ENCODE assay signal across 8 cellular contexts in the genomic region with DNA sequence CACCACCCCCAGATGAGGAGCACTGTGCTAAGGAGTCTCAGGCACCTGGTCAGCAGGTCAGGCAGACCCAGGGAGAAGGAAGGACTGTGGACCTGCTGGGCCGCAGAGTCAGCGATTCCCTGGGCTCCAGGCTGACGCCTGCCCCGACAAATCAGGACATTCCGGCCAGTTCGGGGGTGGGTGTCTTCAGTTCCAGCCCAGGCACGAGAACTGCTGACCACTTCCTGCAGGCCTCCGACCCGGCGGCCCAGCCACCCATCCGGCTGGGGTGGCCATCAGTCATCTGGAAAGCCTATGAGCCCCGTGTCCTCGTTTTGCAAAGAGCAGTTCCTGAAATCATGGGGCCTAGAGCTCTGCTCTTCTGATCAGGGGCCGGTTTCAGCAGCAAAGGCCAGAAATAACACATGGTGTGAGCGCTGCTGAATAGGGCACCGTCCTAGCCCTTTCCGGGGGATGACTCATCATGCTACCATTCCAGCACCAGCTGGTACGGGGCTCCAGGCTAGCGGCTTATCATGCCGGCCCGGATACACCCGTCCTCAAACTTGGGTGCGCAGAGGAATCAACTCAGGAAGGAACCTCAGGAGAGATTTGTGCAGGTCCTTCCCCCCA. TPM values are rescaled to one million over a fixed set of nuclear protein-coding genes. Genes with fewer than 3 reads are reported as not detected.
DNase-seq lines count a peak whose midpoint lies in the region; ATAC-seq, FAIRE-seq and TF ChIP-seq lines count a peak whose summit lies in the region.

No MANE protein-coding gene starts in this region.

- no peak for TF ChIP-seq RAD21 in HepG2 (CRISPR knock-in tag; IDR thresholded peaks at IDR 0.05)

- H3K4me1 ChIP-seq in HepG2 (ENCODE audit: insufficient read depth, low read length) = peaks cover 66% of the 10 kb centered on the region

- no peak overlapping the region for H2AFZ ChIP-seq in HepG2 (ENCODE audit: low read length)

- in situ Hi-C loops in HepG2 (cut with HindIII; ENCODE audit: extremely low pct_ligation_motif_present, low pct_unique_long_range_greater_than_20kb) = no loop called here

- TF ChIP-seq CTCF in MCF 10A (IDR thresholded peaks at IDR 0.05; ENCODE audit: unreplicated experiment) = no peak
- TF ChIP-seq CTCF in HepG2 (CRISPR knock-in tag; IDR thresholded peaks at IDR 0.05) = no peak

- peak overlapping the region in 2 of 3 experiments; percentile 31 to 49; a peak in 3 of 6 replicates for H3K4me3 ChIP-seq in HepG2 (replicated peaks in 1 of 3; ENCODE audit: insufficient read depth in 1 of 3, low read depth in 2 of 3, low read length in 3 of 3)

- no peaks in the 10 kb centered on the region for H3K27me3 Mint-ChIP-seq in MCF 10A (ENCODE audit: insufficient read depth, unreplicated experiment)

- WGBS in HepG2 (ENCODE audit: low lambda C conversion rate) = 11% methylated on average over 12 of the region's 23 CpGs

- BruUV-seq in MCF 10A (replicated peaks; lab: Mats Ljungman, UMichigan) (no TSS peak), HepG2 (replicated peaks; lab: Mats Ljungman, UMichigan) (no TSS peak)

- no peaks in the 10 kb centered on the region for H3K36me3 Mint-ChIP-seq in MCF 10A (ENCODE audit: insufficient read depth, unreplicated experiment)

- H3K27ac ChIP-seq in HepG2 (ENCODE audit: extremely low read length, insufficient read depth, low read length) = no peak overlapping the region

- H3K79me2 ChIP-seq in HepG2 (ENCODE audit: insufficient read depth, low read length) = no peaks in the 10 kb centered on the region

- H4K20me1 ChIP-seq in HepG2 (ENCODE audit: insufficient read depth, low read length) = no peaks in the 10 kb centered on the region

- H3K27me3 ChIP-seq in HepG2 (ENCODE audit: control insufficient read depth in 1 of 2, insufficient read depth in 2 of 2, low read length in 2 of 2) = peaks cover 7 to 50% of the 10 kb centered on the region in 2 experiments; a peak in 3 of 5 replicates

- no peak for TF ChIP-seq POLR2A in HepG2 (IDR thresholded peaks at IDR 0.05; ENCODE audit: insufficient read depth in 1 of 2, low read depth in 2 of 2, low read length in 2 of 2)

- peak; percentile 84 for DNase-seq in HT1080 (ENCODE audit: low read depth)
- DNase-seq in MCF 10A (ENCODE audit: unreplicated experiment) = peak; percentile 94
- DNase-seq in HepG2 (ENCODE audit: low spot score) = peak; percentile 33
- DNase-seq in ureter (ENCODE audit: low spot score) = peak; percentile 81
- DNase-seq in NCI-H524 (lab: John Stamatoyannopoulos, UW) = no peak
- DNase-seq in activated effector memory CD4-positive, alpha-beta T cell treated with Interleukin-2 at 50 U/mL for 16 hours = no peak
- DNase-seq in stimulated activated naive CD4-positive, alpha-beta T cell (lab: John Stamatoyannopoulos, UW) = no peak

- H3K4me2 ChIP-seq in HepG2 (ENCODE audit: low read depth, low read length) = peak overlapping the region; percentile 70

- TF ChIP-seq EP300 in HepG2 (IDR thresholded peaks at IDR 0.05; ENCODE audit: low read depth in 2 of 2, low read length in 2 of 2) (no peak), HepG2 (CRISPR knock-in tag; IDR thresholded peaks at IDR 0.05; ENCODE audit: borderline replicate concordance) (no peak)

- FAIRE-seq in HepG2 (lab: Jason Lieb, UNC) = no peak

- H3K27ac Mint-ChIP-seq in MCF 10A (ENCODE audit: low read depth, unreplicated experiment) = peak overlapping the region; percentile 83

- H3K9ac ChIP-seq in HepG2 (ENCODE audit: insufficient read depth, low read depth, low read length) = peak overlapping the region; percentile 28

- H3K9me3 ChIP-seq in HepG2 (ENCODE audit: low read length) = no peaks in the 10 kb centered on the region

- CTCF ChIA-PET in MCF 10A (lab: Yijun Ruan, JAX) (interaction anchor here (0.7 to 8.9 kb wide), 5 partner anchors 10 to 34 kb away, joined by 3 to 185 read pairs (median 4); no protein-coding TSS in a partner anchor), HepG2 (lab: Yijun Ruan, JAX; ENCODE audit: low intra/inter-chr PET ratio, low total read pairs) (interaction anchor here (1.1 kb wide), 1 partner anchor 14 kb away, joined by 3 read pairs; no protein-coding TSS in a partner anchor)

- peaks cover 34% of the 10 kb centered on the region for H3K4me1 Mint-ChIP-seq in MCF 10A (ENCODE audit: insufficient read depth, unreplicated experiment)

- intact Hi-C loops in MCF 10A (cut with micrococcal nuclease) = loop anchor here (1.0 kb wide), 1 partner anchor 8 kb away; no protein-coding TSS in a partner anchor
- intact Hi-C loops in HepG2 (cut with micrococcal nuclease; ENCODE audit: unreplicated experiment) = loop anchor here (5.0 kb wide), 1 partner anchor 51 kb away; no protein-coding TSS in a partner anchor

- POLR2A ChIA-PET in MCF 10A (lab: Yijun Ruan, JAX) = interaction anchor here (0.6 to 2.5 kb wide), 6 partner anchors 8 to 246 kb away, joined by 4 to 18 read pairs (median 6); a partner anchor contains a TSS
- POLR2A ChIA-PET in HepG2 (lab: Yijun Ruan, JAX) = interaction anchor here (1.2 kb wide), 1 partner anchor 15 kb away, joined by 3 read pairs; no protein-coding TSS in a partner anchor

- H3K9me3 Mint-ChIP-seq in MCF 10A (ENCODE audit: unreplicated experiment) = no peaks in the 10 kb centered on the region

- no peaks in the 10 kb centered on the region for H3K36me3 ChIP-seq in HepG2 (replicated peaks in 1 of 2; ENCODE audit: control insufficient read depth in 1 of 2, insufficient read depth in 2 of 2, low read length in 2 of 2)

- ATAC-seq in GM18909 (IDR thresholded peaks at IDR 0.05; ENCODE audit: poor library complexity, unreplicated experiment) (peak; percentile 49), HepG2 (peak; percentile 25)

- H3K4me3 Mint-ChIP-seq in MCF 10A (ENCODE audit: unreplicated experiment) = peak overlapping the region; percentile 13

TF ChIP-seq in HepG2, 621 proteins besides CTCF, POLR2A, EP300 and RAD21 (continues in another document):
- TF ChIP-seq ZFX (CRISPR knock-in tag; IDR thresholded peaks at IDR 0.05; ENCODE audit: low read depth) = 0 out of 2 replicates have a peak, but pooled peaks have one; percentile 42

RNA-seq across cellular contexts. Expression of a gene that starts 7.8 kb away (rescaled TPM):
- total RNA-seq in HT1080 (2014; rRNA removed; shearing (Covaris generic)) = 3.6 and 5.3 TPM in 2 replicates
- 2.2 and 2.9 TPM in 2 replicates for polyA plus RNA-seq in HT1080 (2015; cell fraction: cytosol; rRNA removed)
- 6.6 and 7.6 TPM in 2 replicates for polyA plus RNA-seq in HT1080 (2015; cell fraction: nucleus; rRNA removed)
- total RNA-seq in MCF 10A (2022) = 20.4 and 28.8 TPM in 2 replicates
- total RNA-seq in HepG2 (2016; rRNA removed; fragmentation: Illumina TruSeq; extraction: Trizol) = 10.1 and 14.9 TPM in 2 replicates
- total RNA-seq in HepG2 (2016; cell fraction: cytosol; rRNA removed; fragmentation: Illumina TruSeq; extraction: Trizol; ENCODE audit: low read depth) = 1.8 and 3.0 TPM in 2 replicates
- 7.9 and 17.3 TPM in 2 replicates for total RNA-seq in HepG2 (2016; cell fraction: insoluble cytoplasmic fraction; rRNA removed; fragmentation: Illumina TruSeq; extraction: Trizol)
- total RNA-seq in HepG2 (2016; cell fraction: membrane; rRNA removed; fragmentation: Illumina TruSeq; extraction: Trizol) = 5.6 and 6.2 TPM in 2 replicates
- total RNA-seq in HepG2 (2016; cell fraction: nucleus; rRNA removed; fragmentation: Illumina TruSeq; extraction: Trizol) = 22.7 and 23.6 TPM in 2 replicates
- polyA plus RNA-seq in HepG2 (2011; rRNA removed) = 21.8 and 27.0 TPM in 2 replicates
- 12.1 and 19.8 TPM in 2 replicates for polyA plus RNA-seq in HepG2 (2011; cell fraction: cytosol; rRNA removed)
- polyA plus RNA-seq in HepG2 (2011; cell fraction: nucleus; rRNA removed) = 113 and 146 TPM in 2 replicates
- polyA plus RNA-seq in HepG2 (2012) = 12.2 and 22.6 TPM in 2 replicates
- 1.3 and 1.5 TPM in 2 replicates for polyA plus RNA-seq in HepG2 (2016; cell fraction: cytosol; fragmentation: Illumina TruSeq; extraction: Trizol; ENCODE audit: low read depth)
- 6.1 and 6.6 TPM in 2 replicates for polyA plus RNA-seq in HepG2 (2016; cell fraction: insoluble cytoplasmic fraction; fragmentation: Illumina TruSeq; extraction: Trizol; ENCODE audit: low read depth)
- polyA plus RNA-seq in HepG2 (2016; cell fraction: membrane; fragmentation: Illumina TruSeq; extraction: Trizol; ENCODE audit: low read depth) = 2.1 and 2.8 TPM in 2 replicates
- 26.5 and 29.7 TPM in 2 replicates for polyA plus RNA-seq in HepG2 (2016; cell fraction: nucleus; fragmentation: Illumina TruSeq; extraction: Trizol; ENCODE audit: insufficient read depth, low read depth)
- polyA minus RNA-seq in HepG2 (2011; rRNA and poly(A)+ RNA removed; ENCODE audit: low replicate concordance) = 12.4 and 67.5 TPM in 2 replicates
- polyA minus RNA-seq in HepG2 (2011; cell fraction: cytosol; rRNA and poly(A)+ RNA removed) = 18.2 and 19.5 TPM in 2 replicates
- polyA minus RNA-seq in HepG2 (2011; cell fraction: nucleus; rRNA and poly(A)+ RNA removed) = 76.5 and 77.0 TPM in 2 replicates
- total RNA-seq in ureter = 87.0 TPM

RNA-seq across cellular contexts. Expression of a gene that starts 32.6 kb away (rescaled TPM):
- 0.19 TPM in 1 of 2 replicates, not detected in the other for total RNA-seq in HT1080 (2014; rRNA removed; shearing (Covaris generic))
- polyA plus RNA-seq in HT1080 (2015; cell fraction: cytosol; rRNA removed) = not detected in 2 replicates
- not detected in 2 replicates for polyA plus RNA-seq in HT1080 (2015; cell fraction: nucleus; rRNA removed)
- 5.3 and 5.4 TPM in 2 replicates for total RNA-seq in MCF 10A (2022)
- total RNA-seq in HepG2 (2016; rRNA removed; fragmentation: Illumina TruSeq; extraction: Trizol) = 0.18 and 0.20 TPM in 2 replicates
- not detected in 2 replicates for total RNA-seq in HepG2 (2016; cell fraction: cytosol; rRNA removed; fragmentation: Illumina TruSeq; extraction: Trizol; ENCODE audit: low read depth)
- total RNA-seq in HepG2 (2016; cell fraction: insoluble cytoplasmic fraction; rRNA removed; fragmentation: Illumina TruSeq; extraction: Trizol) = not detected in 2 replicates
- not detected in 2 replicates for total RNA-seq in HepG2 (2016; cell fraction: membrane; rRNA removed; fragmentation: Illumina TruSeq; extraction: Trizol)
- not detected in 2 replicates for total RNA-seq in HepG2 (2016; cell fraction: nucleus; rRNA removed; fragmentation: Illumina TruSeq; extraction: Trizol)
- 0.37 and 0.42 TPM in 2 replicates for polyA plus RNA-seq in HepG2 (2011; rRNA removed)
- 0.35 and 0.46 TPM in 2 replicates for polyA plus RNA-seq in HepG2 (2011; cell fraction: cytosol; rRNA removed)
- polyA plus RNA-seq in HepG2 (2011; cell fraction: nucleus; rRNA removed) = 0.33 and 0.34 TPM in 2 replicates
- 0.15 and 0.24 TPM in 2 replicates for polyA plus RNA-seq in HepG2 (2012)
- not detected in 2 replicates for polyA plus RNA-seq in HepG2 (2016; cell fraction: cytosol; fragmentation: Illumina TruSeq; extraction: Trizol; ENCODE audit: low read depth)
- not detected in 2 replicates for polyA plus RNA-seq in HepG2 (2016; cell fraction: insoluble cytoplasmic fraction; fragmentation: Illumina TruSeq; extraction: Trizol; ENCODE audit: low read depth)
- polyA plus RNA-seq in HepG2 (2016; cell fraction: membrane; fragmentation: Illumina TruSeq; extraction: Trizol; ENCODE audit: low read depth) = 0.11 TPM in 1 of 2 replicates, not detected in the other
- polyA plus RNA-seq in HepG2 (2016; cell fraction: nucleus; fragmentation: Illumina TruSeq; extraction: Trizol; ENCODE audit: insufficient read depth, low read depth) = not detected in 2 replicates
- 2.2 and 7.6 TPM in 2 replicates for polyA minus RNA-seq in HepG2 (2011; rRNA and poly(A)+ RNA removed; ENCODE audit: low replicate concordance)
- 0.49 TPM in 1 of 2 replicates, not detected in the other for polyA minus RNA-seq in HepG2 (2011; cell fraction: cytosol; rRNA and poly(A)+ RNA removed)
- polyA minus RNA-seq in HepG2 (2011; cell fraction: nucleus; rRNA and poly(A)+ RNA removed) = 0.12 and 0.52 TPM in 2 replicates
- total RNA-seq in ureter = 8.5 TPM

Comparison
In these comparisons a context has a peak if more than half of its experiments do, and no peak if none do; other contexts are left out.
1. DNase-seq: peak in HT1080 (single experiment), MCF 10A (single experiment), HepG2 (single experiment) and ureter (single experiment); none in NCI-H524 (0 of 2), activated effector memory CD4-positive, alpha-beta T cell treated with Interleukin-2 at 50 U/mL for 16 hours (single experiment) and stimulated activated naive CD4-positive, alpha-beta T cell (0 of 6).